ENCODE assay signal across 8 cellular contexts in the genomic region with DNA sequence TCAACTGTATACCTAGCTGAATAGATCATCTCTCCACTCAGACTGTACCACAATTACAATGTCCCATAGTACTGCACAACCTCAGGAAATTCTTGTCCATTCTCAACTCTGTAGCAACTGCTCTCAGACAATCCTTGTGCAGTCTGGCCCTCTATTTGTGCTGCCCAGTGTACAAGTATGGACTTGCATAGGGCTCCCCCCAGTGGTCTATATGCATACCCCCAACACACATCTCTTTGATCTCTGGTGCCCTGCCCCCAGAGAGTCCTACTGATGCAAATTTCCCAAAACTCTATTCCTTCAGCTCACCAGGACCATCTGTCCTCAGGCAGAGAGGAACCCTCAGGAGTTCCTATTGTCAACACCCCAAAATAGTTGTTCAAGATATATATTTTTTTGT.
DNase-seq lines count a peak whose midpoint lies in the region; ATAC-seq and TF ChIP-seq lines count a peak whose summit lies in the region.

No MANE protein-coding gene starts in this region.

- H3K9me2 ChIP-seq in SU-DHL-6 (replicated peaks; ENCODE audit: insufficient read depth, low read length) = no peaks in the 10 kb centered on the region

- no peaks in the 10 kb centered on the region for H4K20me1 ChIP-seq in SU-DHL-6 (ENCODE audit: low read depth, low read length)

- no peaks in the 10 kb centered on the region for H3K4me1 Mint-ChIP-seq in neural crest cell

- H3K27me3 ChIP-seq in SU-DHL-6 (ENCODE audit: low read length) (no peaks in the 10 kb centered on the region), psoas muscle (ENCODE audit: insufficient read depth in 3 of 3, low read length in 2 of 3) (no peaks in the 10 kb centered on the region)

- H3K9ac ChIP-seq in SU-DHL-6 (ENCODE audit: low read length) = no peak overlapping the region

- H3K36me3 ChIP-seq in SU-DHL-6 (ENCODE audit: low read length) = no peaks in the 10 kb centered on the region
- H3K36me3 ChIP-seq in psoas muscle (ENCODE audit: insufficient read depth in 1 of 2, low read depth in 1 of 2) = no peaks in the 10 kb centered on the region

- H3K27me3 Mint-ChIP-seq in neural crest cell (ENCODE audit: low read depth) = no peaks in the 10 kb centered on the region

- no peaks in the 10 kb centered on the region for H3K4me1 ChIP-seq in psoas muscle

- TF ChIP-seq CTCF in GM12865 (IDR thresholded peaks at IDR 0.05; ENCODE audit: insufficient read depth, low read depth, low read length, missing control alignments) (peak; percentile 48), SU-DHL-6 (IDR thresholded peaks at IDR 0.05; ENCODE audit: insufficient read depth, low read length, poor library complexity, severe bottlenecking) (peak; percentile 7), neural crest cell (conservative IDR thresholded peaks at IDR 0.05) (peak; percentile 64), psoas muscle (IDR thresholded peaks at IDR 0.05) (no peak)

- H3K79me2 ChIP-seq in SU-DHL-6 (ENCODE audit: insufficient read depth, low read length) = no peaks in the 10 kb centered on the region

- H3K9me3 ChIP-seq in SU-DHL-6 (ENCODE audit: insufficient read depth, low read length) (no peaks in the 10 kb centered on the region), psoas muscle (no peaks in the 10 kb centered on the region)

- peak; percentile 87 for ATAC-seq in GM21529 (IDR thresholded peaks at IDR 0.05; ENCODE audit: unreplicated experiment)
- ATAC-seq in psoas muscle = no peak

- H3K4me3 ChIP-seq in GM12865 (ENCODE audit: low read depth, low read length) (no peak overlapping the region), SU-DHL-6 (ENCODE audit: insufficient read depth, low read length, poor library complexity, severe bottlenecking) (no peak overlapping the region), psoas muscle (no peak overlapping the region)

- no peak overlapping the region for H2AFZ ChIP-seq in SU-DHL-6 (ENCODE audit: low read depth, low read length, severe bottlenecking)

- DNase-seq in GM12865 (ENCODE audit: low read depth) (peak; percentile 39), Kasumi-1 (lab: John Stamatoyannopoulos, UW) (peak; percentile 65 to 75), neural crest cell (ENCODE audit: low read depth, low spot score) (no peak), psoas muscle (no peak), GDM1 (lab: John Stamatoyannopoulos, UW) (no peak), cerebellum (ENCODE audit: low spot score) (no peak)

- no peaks in the 10 kb centered on the region for H3K36me3 Mint-ChIP-seq in neural crest cell (ENCODE audit: low read depth)

- H3K27ac Mint-ChIP-seq in neural crest cell (ENCODE audit: unreplicated experiment) = no peak overlapping the region

- H3K4me2 ChIP-seq in SU-DHL-6 (ENCODE audit: low read depth, low read length, poor library complexity, severe bottlenecking) = no peak overlapping the region

- H3K27ac ChIP-seq in SU-DHL-6 (ENCODE audit: low read depth, low read length) (no peak overlapping the region), psoas muscle (no peak overlapping the region)

- no peaks in the 10 kb centered on the region for H3F3A ChIP-seq in SU-DHL-6 (ENCODE audit: insufficient read depth)

- intact Hi-C loops in psoas muscle (cut with DNase I) = no loop called here

- H3K4me3 Mint-ChIP-seq in neural crest cell = no peak overlapping the region

- H3K9me3 Mint-ChIP-seq in neural crest cell = peaks cover 5% of the 10 kb centered on the region

Comparison
In these comparisons a context has a peak if more than half of its experiments do, and no peak if none do; other contexts are left out.
1. DNase-seq: peak in GM12865 (single experiment) and Kasumi-1 (2 of 2); none in neural crest cell (single experiment), psoas muscle (0 of 2), GDM1 (single experiment) and cerebellum (single experiment).